ENCODE assay signal across 18 cellular contexts in the genomic region with DNA sequence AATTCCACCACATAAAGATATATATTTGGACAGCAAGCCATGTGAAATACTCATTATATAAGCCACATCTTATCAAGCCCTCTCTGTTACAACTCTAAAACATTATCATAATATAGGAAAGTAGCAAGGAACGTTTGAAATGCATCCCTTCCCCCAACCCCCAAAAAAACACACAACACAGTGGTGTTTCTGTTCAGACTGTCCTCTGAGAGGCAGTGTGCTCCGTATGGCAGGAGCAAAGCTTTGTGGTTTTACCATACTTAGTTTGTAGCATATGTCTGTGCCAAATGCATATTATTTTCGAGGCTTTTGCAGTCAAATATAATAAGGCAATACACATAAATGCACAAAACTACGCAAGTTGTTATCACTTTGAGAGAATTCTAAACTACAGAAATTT.
DNase-seq lines count a peak whose midpoint lies in the region; ATAC-seq and TF ChIP-seq lines count a peak whose summit lies in the region.
"Had no signal": no experiment of that assay in that cellular context is flagged by ENCODE, and none has a peak within 500 bp of the region (broad histone marks: within the 10 kb centered on the region; RNA-seq: fewer than 3 reads in every experiment).

No MANE protein-coding gene starts in this region.

- H3K4me2 ChIP-seq in mammary epithelial cell (ENCODE audit: insufficient read depth, low read depth, low read length): no peak overlapping the region
- H3K4me2 ChIP-seq: BLaER1 treated with 17β-estradiol and CSF1 and Interleukin-3, amounts not matched to agents 10 nM and 100 nM had no signal

- H2AFZ ChIP-seq in mammary epithelial cell (ENCODE audit: low read depth, low read length): no peak overlapping the region

- H3K79me2 ChIP-seq in mammary epithelial cell (ENCODE audit: insufficient read depth, low read length): peaks cover 34% of the 10 kb centered on the region

- WGBS in mammary epithelial cell (ENCODE audit: low coverage, missing lambda C conversion rate): 48% methylated on average over 4 of the region's 4 CpGs
- 81 to 84% methylated on average over 4 of the region's 4 CpGs for whole genome bisulfite sequencing in thyroid gland, 2 donors

- peaks cover 38% of the 10 kb centered on the region for H3K4me1 ChIP-seq in mammary epithelial cell (ENCODE audit: insufficient read depth, low read length)
- peaks cover 0 to 6% of the 10 kb centered on the region in 2 donors for H3K4me1 ChIP-seq in thyroid gland

- BruUV-seq in mammary epithelial cell (replicated peaks; lab: Mats Ljungman, UMichigan): no TSS peak

- no peak overlapping the region for H3K4me3 ChIP-seq in Jurkat, Clone E6-1 (ENCODE audit: low read length)
- H3K4me3 ChIP-seq in mammary epithelial cell (replicated peaks in 1 of 3; ENCODE audit: insufficient read depth in 1 of 3, low read depth in 2 of 3, low read length in 3 of 3) (no peak overlapping the region), thyroid gland (replicated peaks in 1 of 3) (no peak overlapping the region)
- H3K4me3 ChIP-seq: BLaER1 treated with 17β-estradiol and CSF1 and Interleukin-3, amounts not matched to agents 10 nM and 100 nM; ovary; upper lobe of left lung had no signal

- H4K20me1 ChIP-seq in mammary epithelial cell (ENCODE audit: insufficient read depth, low read length): no peaks in the 10 kb centered on the region

- ATAC-seq in GM18867 (IDR thresholded peaks at IDR 0.05; ENCODE audit: unreplicated experiment): peak; percentile 36
- no peak for ATAC-seq in HG02970 (IDR thresholded peaks at IDR 0.05; ENCODE audit: low FRiP score, unreplicated experiment)
- ATAC-seq in GM21529 (IDR thresholded peaks at IDR 0.05; ENCODE audit: unreplicated experiment): no peak
- ATAC-seq: left colon; stimulated activated naive B cell treated with anti-CD40 and anti-IgM and Interleukin-4, amounts not matched to agents 10 μg/mL and 1 μg/mL and 100 μg/mL, for 72 hours had no signal

- TF ChIP-seq CTCF in mammary epithelial cell (conservative IDR thresholded peaks at IDR 0.05 in 1 of 2, IDR thresholded peaks at IDR 0.05 in 1 of 2; ENCODE audit: extremely low read depth in 1 of 2, insufficient read depth in 1 of 2, low read depth in 1 of 2, low read length in 2 of 2) (peak in 1 of 2 donors; percentile 38), thyroid gland (IDR thresholded peaks at IDR 0.05) (no peak)

- CTCF ChIA-PET in mammary epithelial cell (lab: Charles Lee; ENCODE audit: low non-redundant PET): no interaction called here

- H3K9ac ChIP-seq in mammary epithelial cell (ENCODE audit: insufficient read depth, low read length): no peak overlapping the region
- H3K9ac ChIP-seq: BLaER1 treated with 17β-estradiol and CSF1 and Interleukin-3, amounts not matched to agents 10 nM and 100 nM had no signal

- no peaks in the 10 kb centered on the region for H3K27me3 ChIP-seq in mammary epithelial cell (ENCODE audit: insufficient read depth, low read length)
- H3K27me3 ChIP-seq in thyroid gland: no peaks in the 10 kb centered on the region
- H3K27me3 ChIP-seq: BLaER1 treated with 17β-estradiol and CSF1 and Interleukin-3, amounts not matched to agents 10 nM and 100 nM; ovary; upper lobe of left lung had no signal

- no peaks in the 10 kb centered on the region for H3K36me3 ChIP-seq in mammary epithelial cell (ENCODE audit: insufficient read depth, low read length)
- no peaks in the 10 kb centered on the region for H3K36me3 ChIP-seq in thyroid gland
- H3K36me3 ChIP-seq: ovary, upper lobe of left lung had no signal

- intact Hi-C loops in mammary epithelial cell (cut with micrococcal nuclease) (loop anchor here (5.0 to 10.0 kb wide), 2 partner anchors 70 to 148 kb away; no protein-coding TSS in a partner anchor), thyroid gland (cut with DNase I) (no loop called here)

- H3K27ac ChIP-seq in mammary epithelial cell (ENCODE audit: insufficient read depth, low read depth, low read length) (peak overlapping the region; percentile 54), thyroid gland (no peak overlapping the region)
- H3K27ac ChIP-seq: BLaER1 treated with 17β-estradiol and CSF1 and Interleukin-3, amounts not matched to agents 10 nM and 100 nM; ovary; upper lobe of left lung had no signal

- in situ Hi-C loops in mammary epithelial cell (cut with MboI; ENCODE audit: low sequenced_read_pairs in 2 of 2): no loop called here

- DNase-seq in Jurkat, Clone E6-1 (ENCODE audit: low read depth, low spot score): peak; percentile 11
- DNase-seq in mammary epithelial cell (no peak), midbrain (lab: John Stamatoyannopoulos, UW) (peak; percentile 33), NCI-H1694 (lab: John Stamatoyannopoulos, UW) (no peak), thyroid gland (no peak)
- DNase-seq: activated CD4-positive, alpha-beta T cell treated with anti-CD3 and anti-CD28 coated beads for 48 hours; activated naive CD4-positive, alpha-beta T cell treated with anti-CD3 and anti-CD28 coated beads for 36 hours; hippocampal formation; left colon; NCI-H2029; NCI-H524; ovary; stimulated activated naive B cell treated with anti-CD40 and anti-IgM and Interleukin-4, amounts not matched to agents 10 μg/mL and 1 μg/mL and 100 μg/mL, for 72 hours; upper lobe of left lung had no signal

- no peak for TF ChIP-seq POLR2A in thyroid gland (IDR thresholded peaks at IDR 0.05)

- dilution Hi-C loops in mammary epithelial cell (cut with HindIII; ENCODE audit: low sequenced_read_pairs): no loop called here

- H3K9me3 ChIP-seq in mammary epithelial cell (replicated peaks; ENCODE audit: insufficient read depth, low read length): no peaks in the 10 kb centered on the region
- H3K9me3 ChIP-seq in thyroid gland: no peaks in the 10 kb centered on the region
- H3K9me3 ChIP-seq: ovary, upper lobe of left lung had no signal

Comparison
In these comparisons a context has a peak if more than half of its experiments do, and no peak if none do; other contexts are left out.
1. DNase-seq: peak in Jurkat, Clone E6-1 (single experiment) and midbrain (single experiment); none in mammary epithelial cell (single experiment), NCI-H1694 (single experiment) and thyroid gland (0 of 2).